Comparison of ENCODE assay signal across 8 cellular contexts in genomic region chr1:11058595-11059165, GRCh38. TPM values are rescaled to one million over a fixed set of nuclear protein-coding genes. Genes with fewer than 3 reads are reported as not detected.
A peak's percentile ranks its signal among the peaks of the same experiment; 100 is the strongest.
DNase-seq lines count a peak whose midpoint lies in the region; ATAC-seq and TF ChIP-seq lines count a peak whose summit lies in the region.

No MANE protein-coding gene starts in this region.

- no peaks in the 10 kb centered on the region for H3K9me3 ChIP-seq in cardiac muscle cell (ENCODE audit: low read depth)
- no peaks in the 10 kb centered on the region for H3K9me3 ChIP-seq in left lung
- H3K9me3 ChIP-seq in upper lobe of left lung = no peaks in the 10 kb centered on the region

- no peaks in the 10 kb centered on the region for H3K27me3 Mint-ChIP-seq in activated CD8-positive, alpha-beta T cell treated with anti-CD3 and anti-CD28 coated beads for 36 hours

- H3K27me3 ChIP-seq in cardiac muscle cell (no peaks in the 10 kb centered on the region), left lung (no peaks in the 10 kb centered on the region), upper lobe of left lung (no peaks in the 10 kb centered on the region)

- 60% methylated on average over 22 to 24 of the region's 28 CpGs for WGBS in upper lobe of left lung, 2 donors

- DNase-seq in cardiac muscle cell (ENCODE audit: low read depth in 1 of 2, low spot score in 1 of 2) = no peak
- no peak for DNase-seq in cardiac septum (ENCODE audit: low spot score)
- no peak for DNase-seq in activated CD8-positive, alpha-beta T cell treated with anti-CD3 and anti-CD28 coated beads for 36 hours
- DNase-seq in left lung = no peak
- DNase-seq in upper lobe of left lung = no peak
- no peak for DNase-seq in NCI-H128 (lab: John Stamatoyannopoulos, UW; ENCODE audit: unreplicated experiment)
- DNase-seq in stimulated activated CD4-positive, alpha-beta T cell treated with anti-CD3 and anti-CD28 coated beads, Interleukin-2, amount 100 ng/mL, for 48 hours = no peak

- POLR2A ChIA-PET in activated CD8-positive, alpha-beta T cell treated with anti-CD3 and anti-CD28 coated beads for 36 hours (lab: Charles Lee) = interaction anchor here (1.1 to 3.3 kb wide), 5 partner anchors 8 to 21 kb away, joined by 3 to 13 read pairs (median 6); no protein-coding TSS in a partner anchor

- CTCF ChIA-PET in activated CD8-positive, alpha-beta T cell treated with anti-CD3 and anti-CD28 coated beads for 36 hours (lab: Charles Lee) = interaction anchor here (0.9 to 3.3 kb wide), 3 partner anchors 21 to 592 kb away, joined by 3 to 37 read pairs (median 5); partner anchors contain the start of gene EXOSC10

- H3K4me1 Mint-ChIP-seq in activated CD8-positive, alpha-beta T cell treated with anti-CD3 and anti-CD28 coated beads for 36 hours (ENCODE audit: low read depth) = peaks cover 40% of the 10 kb centered on the region

- TF ChIP-seq CTCF in cardiac muscle cell (IDR thresholded peaks at IDR 0.05; ENCODE audit: low read depth, low read length) = no peak
- no peak for TF ChIP-seq CTCF in activated CD8-positive, alpha-beta T cell treated with anti-CD3 and anti-CD28 coated beads for 36 hours (IDR thresholded peaks at IDR 0.05)
- no peak for TF ChIP-seq CTCF in left lung (IDR thresholded peaks at IDR 0.05)
- TF ChIP-seq CTCF in upper lobe of left lung (IDR thresholded peaks at IDR 0.05) = no peak

- H3K27ac Mint-ChIP-seq in activated CD8-positive, alpha-beta T cell treated with anti-CD3 and anti-CD28 coated beads for 36 hours = peak overlapping the region; percentile 88

- H3K4me3 ChIP-seq in cardiac muscle cell (peak overlapping the region; percentile 95), left lung (peak overlapping the region; percentile 93 to 95), upper lobe of left lung (peak overlapping the region; percentile 74 to 98 (median 92))

- H3K36me3 Mint-ChIP-seq in activated CD8-positive, alpha-beta T cell treated with anti-CD3 and anti-CD28 coated beads for 36 hours (ENCODE audit: low read depth) = peaks cover 52% of the 10 kb centered on the region

- no peak for TF ChIP-seq POLR2A in upper lobe of left lung (IDR thresholded peaks at IDR 0.05)

- no peak overlapping the region for H3K27ac ChIP-seq in cardiac muscle cell
- H3K27ac ChIP-seq in left lung = no peak overlapping the region
- peak overlapping the region in 1 of 4 donors; percentile 73 for H3K27ac ChIP-seq in upper lobe of left lung

- H3K9me3 Mint-ChIP-seq in activated CD8-positive, alpha-beta T cell treated with anti-CD3 and anti-CD28 coated beads for 36 hours = no peaks in the 10 kb centered on the region

- H3K36me3 ChIP-seq in cardiac muscle cell (peaks cover 7% of the 10 kb centered on the region), left lung (peaks cover 0 to 50% of the 10 kb centered on the region in 2 donors), upper lobe of left lung (peaks cover 6 to 46% (median 34%) of the 10 kb centered on the region in 4 donors)

- intact Hi-C loops in cardiac septum (cut with DNase I) (loop anchor here (10.0 kb wide), 1 partner anchor 666 kb away; no protein-coding TSS in a partner anchor), left lung (cut with DNase I) (no loop called here)
- intact Hi-C loops in activated CD8-positive, alpha-beta T cell treated with anti-CD3 and anti-CD28 coated beads for 36 hours (cut with micrococcal nuclease) = no loop called here

- H3K4me1 ChIP-seq in cardiac muscle cell (ENCODE audit: low read depth) (peaks cover 3% of the 10 kb centered on the region), left lung (peaks cover 14 to 31% of the 10 kb centered on the region in 2 donors), upper lobe of left lung (peaks cover 17 to 26% (median 20%) of the 10 kb centered on the region in 4 donors)

- peak overlapping the region; percentile 96 for H3K4me3 Mint-ChIP-seq in activated CD8-positive, alpha-beta T cell treated with anti-CD3 and anti-CD28 coated beads for 36 hours

- TF ChIP-seq EP300 in upper lobe of left lung (IDR thresholded peaks at IDR 0.05) = no peak

- no peak for ATAC-seq in activated CD8-positive, alpha-beta T cell treated with anti-CD3 and anti-CD28 coated beads for 36 hours
- ATAC-seq in left lung = no peak
- no peak for ATAC-seq in upper lobe of left lung (ENCODE audit: low FRiP score in 2 of 2)
- ATAC-seq in GM19467 (IDR thresholded peaks at IDR 0.05; ENCODE audit: unreplicated experiment) = no peak

RNA-seq across cellular contexts. Expression of gene SRM, which starts 1.1 kb away (rescaled TPM):
- total RNA-seq in cardiac muscle cell (48.6 and 62.8 TPM in 2 replicates), cardiac septum (58.0 TPM), left lung (100 to 1,000 TPM in 1 of 2 donors, 10 to 100 TPM in 1; 67.1 to 123 TPM), upper lobe of left lung (10 to 100 TPM in 5 of 6 donors, 1 to 10 TPM in 1; 7.3 to 72.9 (median 50.2) TPM)
- polyA plus RNA-seq in cardiac muscle cell = 108 and 184 TPM in 2 replicates
- total RNA-seq in activated CD8-positive, alpha-beta T cell treated with anti-CD3 and anti-CD28 coated beads for 36 hours = 100 to 1,000 TPM; 240 TPM

RNA-seq across cellular contexts. Expression of gene MASP2, which starts 11.6 kb away (rescaled TPM):
- total RNA-seq in cardiac muscle cell = not detected in 2 replicates
- polyA plus RNA-seq in cardiac muscle cell = 0.39 and 0.40 TPM in 2 replicates
- not detected for total RNA-seq in cardiac septum
- not detected for total RNA-seq in activated CD8-positive, alpha-beta T cell treated with anti-CD3 and anti-CD28 coated beads for 36 hours
- total RNA-seq in left lung = not detected
- total RNA-seq in upper lobe of left lung = not detected

RNA-seq across cellular contexts. Expression of gene EXOSC10, which starts 41.0 kb away (rescaled TPM):
- 52.0 and 52.3 TPM in 2 replicates for total RNA-seq in cardiac muscle cell
- 69.3 and 79.0 TPM in 2 replicates for polyA plus RNA-seq in cardiac muscle cell
- total RNA-seq in cardiac septum = 22.5 TPM
- 10 to 100 TPM; 66.6 to 69.8 TPM for total RNA-seq in activated CD8-positive, alpha-beta T cell treated with anti-CD3 and anti-CD28 coated beads for 36 hours
- 10 to 100 TPM; 42.9 to 53.2 TPM for total RNA-seq in left lung
- total RNA-seq in upper lobe of left lung = 100 to 1,000 TPM in 1 of 6 donors, 10 to 100 TPM in 5; 45.2 to 173 (median 55.9) TPM

RNA-seq across cellular contexts. Expression of gene TARDBP, which starts 46.2 kb away (rescaled TPM):
- total RNA-seq in cardiac muscle cell (67.0 and 102 TPM in 2 replicates), cardiac septum (102 TPM), left lung (100 to 1,000 TPM; 119 to 126 TPM), upper lobe of left lung (100 to 1,000 TPM; 108 to 388 (median 138) TPM)
- polyA plus RNA-seq in cardiac muscle cell = 189 and 213 TPM in 2 replicates
- 100 to 1,000 TPM; 152 to 163 TPM for total RNA-seq in activated CD8-positive, alpha-beta T cell treated with anti-CD3 and anti-CD28 coated beads for 36 hours
